Comparison of ENCODE assay signal across 16 cellular contexts in the genomic region with DNA sequence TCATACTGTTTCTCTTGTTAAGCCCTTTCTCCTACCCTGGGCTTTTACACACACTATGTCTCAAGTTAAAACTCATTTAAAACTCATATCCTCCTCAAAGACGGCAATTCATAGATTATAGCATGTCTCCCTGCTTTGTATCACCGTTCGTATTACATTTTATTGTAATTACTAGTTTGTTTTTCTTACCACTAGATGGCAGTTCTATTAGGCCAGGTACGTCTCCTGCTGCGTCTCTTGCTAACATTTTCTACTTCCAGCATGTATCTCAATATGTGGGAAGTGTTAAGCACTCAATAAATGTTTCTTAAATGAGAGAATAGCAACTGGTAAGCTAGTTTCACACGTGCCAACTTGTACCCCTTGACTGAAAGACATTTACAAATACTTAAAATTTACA.
DNase-seq lines count a peak whose midpoint lies in the region; TF ChIP-seq lines count a peak whose summit lies in the region.
"Had no signal": no experiment of that assay in that cellular context is flagged by ENCODE, and none has a peak within 500 bp of the region (broad histone marks: within the 10 kb centered on the region; RNA-seq: fewer than 3 reads in every experiment).

No MANE protein-coding gene starts in this region.

- H2BK20ac ChIP-seq in H9 (ENCODE audit: low read depth, low read length, poor library complexity, severe bottlenecking): no peak overlapping the region

- H3T11ph ChIP-seq in H9 (ENCODE audit: low read length): no peak overlapping the region

- H3K27me3 Mint-ChIP-seq in H9 (ENCODE audit: low read depth): no peaks in the 10 kb centered on the region
- H3K27me3 Mint-ChIP-seq in activated CD4-positive, alpha-beta memory T cell treated with anti-CD3 and anti-CD28 coated beads for 36 hours: no peaks in the 10 kb centered on the region
- H3K27me3 Mint-ChIP-seq: activated naive CD4-positive, alpha-beta T cell treated with anti-CD3 and anti-CD28 coated beads, Interleukin-2, amount 50 U/mL, for 24 hours had no signal

- H3K36me3 Mint-ChIP-seq in H9 (ENCODE audit: insufficient read depth in 1 of 3, low read depth in 3 of 3): peaks cover 0 to 19% (median 8%) of the 10 kb centered on the region in 3 experiments; a peak in 6 of 7 replicates
- no peaks in the 10 kb centered on the region for H3K36me3 Mint-ChIP-seq in activated CD4-positive, alpha-beta memory T cell treated with anti-CD3 and anti-CD28 coated beads for 36 hours
- H3K36me3 Mint-ChIP-seq: activated naive CD4-positive, alpha-beta T cell treated with anti-CD3 and anti-CD28 coated beads, Interleukin-2, amount 50 U/mL, for 24 hours had no signal

- H3K4me3 ChIP-seq in fibroblast of pulmonary artery (replicated peaks; ENCODE audit: low read depth, low read length): no peak overlapping the region
- H3K4me3 ChIP-seq: gastroesophageal sphincter, upper lobe of right lung had no signal

- H4K8ac ChIP-seq in H9 (replicated peaks; ENCODE audit: insufficient read length, low read depth, low read length): no peak overlapping the region

- H3K14ac ChIP-seq in H9 (ENCODE audit: insufficient read depth, low read length): no peak overlapping the region

- no peak overlapping the region for H3K27ac Mint-ChIP-seq in H9
- no peak overlapping the region for H3K27ac Mint-ChIP-seq in activated CD4-positive, alpha-beta memory T cell treated with anti-CD3 and anti-CD28 coated beads for 36 hours
- H3K27ac Mint-ChIP-seq: activated naive CD4-positive, alpha-beta T cell treated with anti-CD3 and anti-CD28 coated beads, Interleukin-2, amount 50 U/mL, for 24 hours; T-helper 2 cell treated with Interferon-gamma antibody and Interleukin-4, amounts not matched to agents 5 μg/mL and 100 μg/mL, for 36 hours had no signal

- H4K20me1 ChIP-seq in H9 (ENCODE audit: control insufficient read depth, insufficient read depth, insufficient read length): no peaks in the 10 kb centered on the region

- no peak overlapping the region for H3K18ac ChIP-seq in H9 (ENCODE audit: insufficient read length, low read depth, low read length)

- H2BK12ac ChIP-seq in H9 (ENCODE audit: insufficient read length, low read depth, low read length): no peak overlapping the region

- H3K4me1 ChIP-seq in H9 (ENCODE audit: insufficient read depth, low read length): no peaks in the 10 kb centered on the region
- H3K4me1 ChIP-seq: gastroesophageal sphincter, upper lobe of right lung had no signal

- CTCF ChIA-PET in RWPE1 (lab: Yijun Ruan, JAX): no interaction called here
- CTCF ChIA-PET in activated CD4-positive, alpha-beta memory T cell treated with anti-CD3 and anti-CD28 coated beads for 36 hours (lab: Charles Lee): no interaction called here

- H3K27me3 ChIP-seq in H9 (ENCODE audit: insufficient read depth, low read length): no peaks in the 10 kb centered on the region
- H3K27me3 ChIP-seq: gastroesophageal sphincter, upper lobe of right lung had no signal

- intact Hi-C loops in activated CD4-positive, alpha-beta memory T cell treated with anti-CD3 and anti-CD28 coated beads for 36 hours (cut with micrococcal nuclease): no loop called here

- POLR2A ChIA-PET in RWPE1 (lab: Yijun Ruan, JAX; ENCODE audit: low non-redundant PET): no interaction called here
- POLR2A ChIA-PET in activated CD4-positive, alpha-beta memory T cell treated with anti-CD3 and anti-CD28 coated beads for 36 hours (lab: Charles Lee): no interaction called here

- H3K4me3 Mint-ChIP-seq in H9: no peak overlapping the region
- H3K4me3 Mint-ChIP-seq in activated CD4-positive, alpha-beta memory T cell treated with anti-CD3 and anti-CD28 coated beads for 36 hours: no peak overlapping the region
- H3K4me3 Mint-ChIP-seq: activated naive CD4-positive, alpha-beta T cell treated with anti-CD3 and anti-CD28 coated beads, Interleukin-2, amount 50 U/mL, for 24 hours; T-helper 2 cell treated with Interferon-gamma antibody and Interleukin-4, amounts not matched to agents 5 μg/mL and 100 μg/mL, for 36 hours had no signal

- H2BK15ac ChIP-seq in H9 (ENCODE audit: low read depth, low read length): no peak overlapping the region

- H3K56ac ChIP-seq in H9 (ENCODE audit: insufficient read length, low read depth, low read length): no peak overlapping the region

- H2BK5ac ChIP-seq in H9 (ENCODE audit: insufficient read length, low read length): no peak overlapping the region

- no peak overlapping the region for H3K4ac ChIP-seq in H9 (ENCODE audit: low read depth, low read length)

- no peak overlapping the region for H4K91ac ChIP-seq in H9 (ENCODE audit: insufficient read length, low read depth, low read length)

- H4K5ac ChIP-seq in H9 (ENCODE audit: insufficient read length, low read depth, low read length): no peak overlapping the region

- no peaks in the 10 kb centered on the region for H3K79me1 ChIP-seq in H9 (ENCODE audit: insufficient read depth, low read depth, low read length, poor library complexity, severe bottlenecking)

- H3K79me2 ChIP-seq in H9 (ENCODE audit: insufficient read depth, low read length): no peaks in the 10 kb centered on the region

- no peak overlapping the region for H3K23ac ChIP-seq in H9 (ENCODE audit: insufficient read length, low read depth, low read length)

- no peaks in the 10 kb centered on the region for H3K9me3 ChIP-seq in H9 (ENCODE audit: control insufficient read depth, low read depth, low read length)
- H3K9me3 ChIP-seq: upper lobe of right lung had no signal

- TF ChIP-seq CTCF in 22Rv1 (IDR thresholded peaks at IDR 0.05) (peak; percentile 59), H9 (conservative IDR thresholded peaks at IDR 0.05) (peak; percentile 70), RWPE1 (conservative IDR thresholded peaks at IDR 0.05; ENCODE audit: low read depth) (0 out of 2 replicates have a peak, but pooled peaks have one; percentile 5), fibroblast of pulmonary artery (IDR thresholded peaks at IDR 0.05; ENCODE audit: low read length, missing control alignments) (peak; percentile 25)

- H3K23me2 ChIP-seq in H9 (ENCODE audit: insufficient read length, low read depth, low read length, poor library complexity, severe bottlenecking): no peaks in the 10 kb centered on the region

- H3K27ac ChIP-seq in 22Rv1 (no peak overlapping the region), H9 (ENCODE audit: insufficient read length, low read depth, low read length) (no peak overlapping the region), RWPE1 (no peak overlapping the region)
- H3K27ac ChIP-seq: gastroesophageal sphincter, upper lobe of right lung had no signal

- no CpG with 5 or more reads among the region's 6 CpGs for WGBS in H9 (ENCODE audit: extremely low coverage, insufficient read length, low lambda C conversion rate)

- peaks cover 18 to 22% of the 10 kb centered on the region in 2 experiments for H3K9me3 Mint-ChIP-seq in H9
- H3K9me3 Mint-ChIP-seq in activated CD4-positive, alpha-beta memory T cell treated with anti-CD3 and anti-CD28 coated beads for 36 hours: peaks cover 33% of the 10 kb centered on the region

- H2AFZ ChIP-seq in H9 (ENCODE audit: low read length): no peak overlapping the region

- H3K4me2 ChIP-seq in H9 (ENCODE audit: insufficient read depth, insufficient read length, low read length): no peak overlapping the region

- H2AK5ac ChIP-seq in H9 (ENCODE audit: insufficient read length, low read length): no peak overlapping the region

- H2BK120ac ChIP-seq in H9 (ENCODE audit: low read depth, low read length, poor library complexity, severe bottlenecking): no peak overlapping the region

- H3K4me1 Mint-ChIP-seq in H9: peaks cover 2% of the 10 kb centered on the region in 2 experiments; a peak in 3 of 4 replicates
- no peaks in the 10 kb centered on the region for H3K4me1 Mint-ChIP-seq in activated CD4-positive, alpha-beta memory T cell treated with anti-CD3 and anti-CD28 coated beads for 36 hours (ENCODE audit: low read depth)
- H3K4me1 Mint-ChIP-seq: activated naive CD4-positive, alpha-beta T cell treated with anti-CD3 and anti-CD28 coated beads, Interleukin-2, amount 50 U/mL, for 24 hours had no signal

- no peak overlapping the region for H3K9ac ChIP-seq in H9 (ENCODE audit: extremely low read depth, insufficient read length, low read length)

- DNase-seq in H9 (no peak), RWPE1 (ENCODE audit: low spot score) (no peak), fibroblast of pulmonary artery (ENCODE audit: low read depth) (peak; percentile 8), NK-92 (lab: John Stamatoyannopoulos, UW; ENCODE audit: unreplicated experiment) (no peak), anterior cingulate cortex (lab: John Stamatoyannopoulos, UW) (no peak), GM19238 (ENCODE audit: insufficient read length, low spot score) (no peak)
- DNase-seq in activated CD4-positive, alpha-beta memory T cell treated with anti-CD3 and anti-CD28 coated beads for 36 hours: no peak
- DNase-seq: activated CD8-positive, alpha-beta memory T cell treated with anti-CD3 and anti-CD28 coated beads for 24 hours; dermis blood vessel endothelial cell; left colon; NCI-H1105 treated with DMSO at 0.1 percent for 48 hours; upper lobe of right lung had no signal

Comparison
In these comparisons a context has a peak if more than half of its experiments do, and no peak if none do; other contexts are left out.
1. CTCF ChIP-seq: peak in every context shown above with its lines; median percentile 70 in H9; 59 in 22Rv1; 25 in fibroblast of pulmonary artery; 5 in RWPE1.